10 cellular contexts compared by ENCODE assay signal in genomic region chr7:55569269-55569663, GRCh38. TPM values are rescaled to one million over a fixed set of nuclear protein-coding genes. Genes with fewer than 3 reads are reported as not detected.
DNase-seq lines count a peak whose midpoint lies in the region; ATAC-seq and TF ChIP-seq lines count a peak whose summit lies in the region.
"Had no signal": no experiment of that assay in that cellular context is flagged by ENCODE, and none has a peak within 500 bp of the region (broad histone marks: within the 10 kb centered on the region; RNA-seq: fewer than 3 reads in every experiment).

No MANE protein-coding gene starts in this region.

- H3K4me3 ChIP-seq in heart right ventricle, result no peak overlapping the region
- H3K4me3 ChIP-seq in lower lobe of right lung, result no peak overlapping the region
- H3K4me3 ChIP-seq: vagina had no signal

- CTCF ChIA-PET in activated CD4-positive, alpha-beta memory T cell treated with anti-CD3 and anti-CD28 coated beads, Interleukin-2, amount 10 ng/mL, durations not matched to agents 7 days and 5 days (lab: Charles Lee), result no interaction called here

- H3K4me3 Mint-ChIP-seq in activated CD4-positive, alpha-beta memory T cell treated with anti-CD3 and anti-CD28 coated beads, Interleukin-2, amount 10 ng/mL, durations not matched to agents 7 days and 5 days, result peak overlapping the region; percentile 71

- H3K9me3 ChIP-seq in heart right ventricle, result no peaks in the 10 kb centered on the region
- H3K9me3 ChIP-seq in lower lobe of right lung, result no peaks in the 10 kb centered on the region
- H3K9me3 ChIP-seq: vagina had no signal

- H3K36me3 Mint-ChIP-seq in activated CD4-positive, alpha-beta memory T cell treated with anti-CD3 and anti-CD28 coated beads, Interleukin-2, amount 10 ng/mL, durations not matched to agents 7 days and 5 days (ENCODE audit: low read depth), result peaks cover 6% of the 10 kb centered on the region

- intact Hi-C loops in heart right ventricle (cut with DNase I), result no loop called here
- intact Hi-C loops in Right ventricle myocardium inferior (cut with DNase I), result no loop called here
- intact Hi-C loops in lower lobe of right lung (cut with DNase I), result no loop called here

- TF ChIP-seq CTCF in heart right ventricle (IDR thresholded peaks at IDR 0.05) (no peak), lower lobe of right lung (IDR thresholded peaks at IDR 0.05) (no peak)

- no peaks in the 10 kb centered on the region for H3K9me3 Mint-ChIP-seq in activated CD4-positive, alpha-beta memory T cell treated with anti-CD3 and anti-CD28 coated beads, Interleukin-2, amount 10 ng/mL, durations not matched to agents 7 days and 5 days

- peak overlapping the region in 6 of 10 donors; percentile 2 to 96 (median 12) for H3K27ac ChIP-seq in heart right ventricle
- peak overlapping the region; percentile 36 for H3K27ac ChIP-seq in lower lobe of right lung
- H3K27ac ChIP-seq: epithelial cell of prostate, vagina had no signal

- H3K27ac Mint-ChIP-seq in activated CD4-positive, alpha-beta memory T cell treated with anti-CD3 and anti-CD28 coated beads, Interleukin-2, amount 10 ng/mL, durations not matched to agents 7 days and 5 days, result peak overlapping the region; percentile 31

- H3K36me3 ChIP-seq in heart right ventricle, result no peaks in the 10 kb centered on the region
- H3K36me3 ChIP-seq in lower lobe of right lung, result no peaks in the 10 kb centered on the region
- H3K36me3 ChIP-seq: vagina had no signal

- 25 to 28% methylated on average over 7 of the region's 7 CpGs for WGBS in heart right ventricle, 2 donors

- peaks cover 75% of the 10 kb centered on the region for H3K4me1 Mint-ChIP-seq in activated CD4-positive, alpha-beta memory T cell treated with anti-CD3 and anti-CD28 coated beads, Interleukin-2, amount 10 ng/mL, durations not matched to agents 7 days and 5 days

- DNase-seq in heart right ventricle (no peak), Right ventricle myocardium inferior (ENCODE audit: missing footprints) (no peak), lower lobe of right lung (no peak), cerebellum (ENCODE audit: low spot score) (no peak), Ammon's horn (ENCODE audit: low spot score) (no peak), 8988T (no peak)
- no peak for DNase-seq in activated CD4-positive, alpha-beta memory T cell treated with anti-CD3 and anti-CD28 coated beads, Interleukin-2, amount 10 ng/mL, durations not matched to agents 7 days and 5 days

- H3K4me1 ChIP-seq in heart right ventricle (peaks cover 6 to 74% (median 62%) of the 10 kb centered on the region in 9 donors), lower lobe of right lung (peaks cover 56% of the 10 kb centered on the region)

- ATAC-seq in heart right ventricle (no peak), Right ventricle myocardium inferior (no peak), lower lobe of right lung (no peak), HG03457 (IDR thresholded peaks at IDR 0.05; ENCODE audit: unreplicated experiment) (no peak)

- POLR2A ChIA-PET in activated CD4-positive, alpha-beta memory T cell treated with anti-CD3 and anti-CD28 coated beads, Interleukin-2, amount 10 ng/mL, durations not matched to agents 7 days and 5 days (lab: Charles Lee), result interaction anchor here (0.8 to 6.7 kb wide), 6 partner anchors 10 to 810 kb away, joined by 3 to 88 read pairs (median 4); partner anchors contain the start of gene SEC61G

- H3K27me3 ChIP-seq in heart right ventricle (no peaks in the 10 kb centered on the region), lower lobe of right lung (ENCODE audit: low read depth) (no peaks in the 10 kb centered on the region)
- H3K27me3 ChIP-seq: vagina had no signal

- H3K27me3 Mint-ChIP-seq in activated CD4-positive, alpha-beta memory T cell treated with anti-CD3 and anti-CD28 coated beads, Interleukin-2, amount 10 ng/mL, durations not matched to agents 7 days and 5 days, result no peaks in the 10 kb centered on the region

RNA-seq across cellular contexts. Expression of gene VOPP1, which starts 3.0 kb away (rescaled TPM):
- total RNA-seq in heart right ventricle (10 to 100 TPM; 17.9 to 42.9 (median 22.9) TPM), Right ventricle myocardium inferior (23.1 TPM), lower lobe of right lung (66.2 TPM), cerebellum (83.1 TPM)
- 10 to 100 TPM in 1 of 2 donors, 1 to 10 TPM in 1; 9.3 to 17.5 TPM for polyA plus RNA-seq in heart right ventricle
- 10 to 100 TPM; 51.4 to 52.7 TPM for total RNA-seq in activated CD4-positive, alpha-beta memory T cell treated with anti-CD3 and anti-CD28 coated beads, Interleukin-2, amount 10 ng/mL, durations not matched to agents 7 days and 5 days
